ENCODE assay signal across 20 cellular contexts in the genomic region with DNA sequence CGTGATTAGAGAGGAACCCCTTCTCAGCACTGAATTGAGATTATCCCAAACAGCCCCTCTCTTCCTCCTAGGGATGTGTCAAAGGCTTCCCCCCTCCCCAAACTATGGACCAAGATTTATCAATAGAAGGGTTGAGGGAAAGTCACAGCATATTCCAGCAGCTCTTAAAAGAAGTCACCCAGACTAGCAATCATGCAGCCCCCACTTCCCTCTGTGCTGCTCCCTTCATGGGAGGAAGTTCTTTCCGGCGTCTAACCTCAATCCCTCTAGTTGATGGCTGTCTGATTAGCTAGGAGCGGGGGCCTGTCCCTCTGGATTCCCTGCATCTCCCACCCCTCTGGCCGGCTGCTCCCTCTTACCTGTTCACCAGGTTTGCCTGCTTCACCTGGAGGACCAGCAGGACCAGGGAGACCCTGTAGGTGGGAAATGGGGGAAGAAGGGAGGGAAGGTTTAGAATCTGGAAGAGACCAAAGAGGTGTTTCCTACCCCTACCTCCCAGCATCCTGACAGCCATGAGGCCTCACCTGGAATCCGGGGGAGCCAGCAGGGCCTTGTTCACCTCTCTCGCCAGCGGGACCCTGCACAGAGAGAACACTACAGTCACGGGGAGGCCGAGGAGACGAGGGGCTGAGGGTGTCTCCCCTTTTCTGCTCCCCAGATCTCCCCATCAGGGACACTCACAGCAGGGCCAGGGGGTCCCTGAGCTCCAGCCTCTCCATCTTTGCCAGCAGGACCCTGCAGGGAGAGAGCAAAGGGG. TPM values are rescaled to one million over a fixed set of nuclear protein-coding genes. Genes with fewer than 3 reads are reported as not detected.
DNase-seq lines count a peak whose midpoint lies in the region; TF ChIP-seq lines count a peak whose summit lies in the region.
"Had no signal": no experiment of that assay in that cellular context is flagged by ENCODE, and none has a peak within 500 bp of the region (broad histone marks: within the 10 kb centered on the region; RNA-seq: fewer than 3 reads in every experiment).

No MANE protein-coding gene starts in this region.

- H3K27ac ChIP-seq in breast epithelium (peak overlapping the region; percentile 10 to 63), vagina (peak overlapping the region; percentile 97), A673 (ENCODE audit: low read depth, low read length, poor library complexity, severe bottlenecking) (no peak overlapping the region)
- H3K27ac ChIP-seq: right lobe of liver had no signal

- H3K9me3 Mint-ChIP-seq in MCF 10A (ENCODE audit: unreplicated experiment) (no peaks in the 10 kb centered on the region), nephron (no peaks in the 10 kb centered on the region)
- H3K9me3 Mint-ChIP-seq: activated naive CD8-positive, alpha-beta T cell treated with anti-CD3 and anti-CD28 coated beads, Interleukin-2, amount 50 U/mL, for 24 hours; activated T-helper 17 cell treated with anti-CD3 and anti-CD28 coated beads, Interleukin-2, amount 50 U/mL, for 72 hours; CD8-positive, alpha-beta memory T cell; central memory CD8-positive, alpha-beta T cell; T-helper 1 cell treated with Interleukin-12 subunit alpha and Interleukin-12 subunit beta and Interleukin-4 antibody, amounts not matched to agents 30 μg/mL and 1 μg/mL, for 36 hours had no signal

- in situ Hi-C loops in astrocyte of the spinal cord (cut with HindIII; ENCODE audit: low sequenced_read_pairs), result no loop called here

- H3K27me3 ChIP-seq in breast epithelium, result no peaks in the 10 kb centered on the region
- H3K27me3 ChIP-seq in vagina, result no peaks in the 10 kb centered on the region
- H3K27me3 ChIP-seq in A673 (replicated peaks; ENCODE audit: insufficient read depth, low read depth, low read length, poor library complexity), result no peaks in the 10 kb centered on the region
- H3K27me3 ChIP-seq: right lobe of liver had no signal

- CTCF ChIA-PET in MCF 10A (lab: Yijun Ruan, JAX) (interaction anchor here (1.9 kb wide), 1 partner anchor 23 kb away, joined by 8 read pairs; no protein-coding TSS in a partner anchor), A673 (lab: Charles Lee) (no interaction called here)

- peaks cover 8% of the 10 kb centered on the region for H3K36me3 Mint-ChIP-seq in MCF 10A (ENCODE audit: insufficient read depth, unreplicated experiment)
- H3K36me3 Mint-ChIP-seq in nephron (ENCODE audit: low read depth), result peaks cover 50% of the 10 kb centered on the region
- H3K36me3 Mint-ChIP-seq: CD8-positive, alpha-beta memory T cell had no signal

- H3K4me1 Mint-ChIP-seq in MCF 10A (ENCODE audit: insufficient read depth, unreplicated experiment), result no peaks in the 10 kb centered on the region
- H3K4me1 Mint-ChIP-seq in nephron, result peaks cover 62% of the 10 kb centered on the region
- H3K4me1 Mint-ChIP-seq: activated T-helper 17 cell treated with anti-CD3 and anti-CD28 coated beads, Interleukin-2, amount 50 U/mL, for 72 hours; CD8-positive, alpha-beta memory T cell; central memory CD8-positive, alpha-beta T cell had no signal

- H3K4me1 ChIP-seq in breast epithelium (no peaks in the 10 kb centered on the region), vagina (peaks cover 92% of the 10 kb centered on the region), A673 (ENCODE audit: insufficient read depth, low read length, poor library complexity, severe bottlenecking) (no peaks in the 10 kb centered on the region)
- H3K4me1 ChIP-seq: right lobe of liver had no signal

- no peak overlapping the region for H3K4me3 ChIP-seq in breast epithelium
- no peak overlapping the region for H3K4me3 ChIP-seq in astrocyte of the spinal cord (ENCODE audit: low read depth, low read length)
- no peak overlapping the region for H3K4me3 ChIP-seq in vagina
- H3K4me3 ChIP-seq in A673 (ENCODE audit: low read depth, low read length, poor library complexity, severe bottlenecking), result no peak overlapping the region
- H3K4me3 ChIP-seq: right lobe of liver had no signal

- no peak overlapping the region for H3K27ac Mint-ChIP-seq in MCF 10A (ENCODE audit: low read depth, unreplicated experiment)
- H3K27ac Mint-ChIP-seq in nephron, result peak overlapping the region; percentile 44 to 97 (median 86)
- H3K27ac Mint-ChIP-seq: activated naive CD8-positive, alpha-beta T cell treated with anti-CD3 and anti-CD28 coated beads, Interleukin-2, amount 50 U/mL, for 24 hours; activated T-helper 17 cell treated with anti-CD3 and anti-CD28 coated beads, Interleukin-2, amount 50 U/mL, for 72 hours; T-helper 1 cell treated with Interleukin-12 subunit alpha and Interleukin-12 subunit beta and Interleukin-4 antibody, amounts not matched to agents 30 μg/mL and 1 μg/mL, for 36 hours had no signal

- H3K9me3 ChIP-seq in breast epithelium (no peaks in the 10 kb centered on the region), vagina (no peaks in the 10 kb centered on the region), A673 (ENCODE audit: low read depth, low read length, poor library complexity, severe bottlenecking) (no peaks in the 10 kb centered on the region)
- H3K9me3 ChIP-seq: right lobe of liver had no signal

- H3K27me3 Mint-ChIP-seq in MCF 10A (ENCODE audit: insufficient read depth, unreplicated experiment) (no peaks in the 10 kb centered on the region), nephron (ENCODE audit: low read depth) (peaks cover 10% of the 10 kb centered on the region)
- H3K27me3 Mint-ChIP-seq: activated naive CD8-positive, alpha-beta T cell treated with anti-CD3 and anti-CD28 coated beads, Interleukin-2, amount 50 U/mL, for 24 hours; activated T-helper 17 cell treated with anti-CD3 and anti-CD28 coated beads, Interleukin-2, amount 50 U/mL, for 72 hours had no signal

- H3K36me3 ChIP-seq in breast epithelium, result no peaks in the 10 kb centered on the region
- H3K36me3 ChIP-seq in vagina, result peaks cover 4 to 86% of the 10 kb centered on the region in 2 donors
- no peaks in the 10 kb centered on the region for H3K36me3 ChIP-seq in A673 (ENCODE audit: insufficient read depth, low read length, poor library complexity, severe bottlenecking)
- H3K36me3 ChIP-seq: right lobe of liver had no signal

- H3K4me3 Mint-ChIP-seq in MCF 10A (ENCODE audit: unreplicated experiment) (no peak overlapping the region), nephron (peak overlapping the region in 1 of 3 experiments; percentile 62)
- H3K4me3 Mint-ChIP-seq: activated naive CD8-positive, alpha-beta T cell treated with anti-CD3 and anti-CD28 coated beads, Interleukin-2, amount 50 U/mL, for 24 hours; activated T-helper 17 cell treated with anti-CD3 and anti-CD28 coated beads, Interleukin-2, amount 50 U/mL, for 72 hours; CD8-positive, alpha-beta memory T cell; central memory CD8-positive, alpha-beta T cell; T-helper 1 cell treated with Interleukin-12 subunit alpha and Interleukin-12 subunit beta and Interleukin-4 antibody, amounts not matched to agents 30 μg/mL and 1 μg/mL, for 36 hours had no signal

- TF ChIP-seq POLR2A in breast epithelium (IDR thresholded peaks at IDR 0.05), result no peak
- TF ChIP-seq POLR2A in vagina (IDR thresholded peaks at IDR 0.05), result no peak

- POLR2A ChIA-PET in MCF 10A (lab: Yijun Ruan, JAX), result interaction anchor here (0.9 kb wide), 1 partner anchor 14 kb away, joined by 4 read pairs; no protein-coding TSS in a partner anchor
- POLR2A ChIA-PET in A673 (lab: Charles Lee; ENCODE audit: low non-redundant PET), result no interaction called here

- BruUV-seq in MCF 10A (replicated peaks; lab: Mats Ljungman, UMichigan) (no TSS peak), A673 (replicated peaks; lab: Mats Ljungman, UMichigan) (no TSS peak)

- TF ChIP-seq CTCF in breast epithelium (IDR thresholded peaks at IDR 0.05) (no peak), MCF 10A (IDR thresholded peaks at IDR 0.05; ENCODE audit: unreplicated experiment) (no peak), astrocyte of the spinal cord (IDR thresholded peaks at IDR 0.05; ENCODE audit: low read depth, low read length) (no peak), nephron (IDR thresholded peaks at IDR 0.05; ENCODE audit: unreplicated experiment in 3 of 3) (no peak), vagina (IDR thresholded peaks at IDR 0.05) (no peak), A673 (conservative IDR thresholded peaks at IDR 0.05; ENCODE audit: low read depth, low read length) (no peak)

- intact Hi-C loops in breast epithelium (cut with DNase I; ENCODE audit: low total_unique reads) (no loop called here), MCF 10A (cut with micrococcal nuclease) (no loop called here), vagina (cut with DNase I) (no loop called here), A673 (cut with micrococcal nuclease; ENCODE audit: unreplicated experiment) (no loop called here)

- DNase-seq in breast epithelium (ENCODE audit: low spot score in 2 of 2), result no peak
- no peak for DNase-seq in MCF 10A (ENCODE audit: unreplicated experiment)
- DNase-seq in astrocyte of the spinal cord (ENCODE audit: low read depth, low spot score), result peak; percentile 22
- no peak for DNase-seq in vagina (ENCODE audit: extremely low spot score in 2 of 2)
- no peak for DNase-seq in DMS153 treated with DMSO at 0.1 percent for 48 hours (lab: John Stamatoyannopoulos, UW; ENCODE audit: unreplicated experiment)
- no peak for DNase-seq in A673 (ENCODE audit: low spot score)
- DNase-seq in stimulated activated naive CD4-positive, alpha-beta T cell treated with Interleukin-2 at 50 U/mL for 16 hours (lab: John Stamatoyannopoulos, UW), result no peak
- DNase-seq: activated naive CD8-positive, alpha-beta T cell treated with anti-CD3 and anti-CD28 coated beads, Interleukin-2, amount 50 U/mL, for 24 hours; CD8-positive, alpha-beta memory T cell; left cardiac atrium; NCI-H2029; NCI-H446 treated with DMSO at 0.1 percent for 48 hours; nucleus accumbens; right lobe of liver; stimulated activated CD4-positive, alpha-beta T cell treated with anti-CD3 and anti-CD28 coated beads, Interleukin-4, amount 100 ng/mL, for 1 hour had no signal

RNA-seq across cellular contexts. Expression of gene COL1A1, which starts 9.1 kb away (rescaled TPM):
- total RNA-seq in breast epithelium (10 to 100 TPM; 23.4 to 67.2 (median 44.5) TPM), MCF 10A (2022) (3.4 and 4.5 TPM in 2 replicates), vagina (171 TPM), A673 (2021) (24.6 and 44.7 TPM in 2 replicates)

RNA-seq across cellular contexts. Expression of gene SGCA, which starts 26.5 kb away (rescaled TPM):
- total RNA-seq in breast epithelium, result 1 to 10 TPM in 1 of 3 donors, under 1 TPM in 2; 0.33 to 2.6 (median 0.73) TPM
- not detected in 2 replicates for total RNA-seq in MCF 10A (2022)
- total RNA-seq in vagina, result 2.2 TPM
- not detected in 2 replicates for total RNA-seq in A673 (2021)
- total RNA-seq: activated CD8-positive, alpha-beta memory T cell treated with anti-CD3 and anti-CD28 coated beads for 36 hours; activated T-helper 17 cell treated with anti-CD3 and anti-CD28 coated beads, Interleukin-2, amount 50 U/mL, for 72 hours had no signal

RNA-seq across cellular contexts. Expression of gene PPP1R9B, which starts 41.8 kb away (rescaled TPM):
- 10 to 100 TPM; 21.8 to 24.9 (median 22.7) TPM for total RNA-seq in breast epithelium
- total RNA-seq in MCF 10A (2022), result 33.4 and 34.8 TPM in 2 replicates
- total RNA-seq in vagina, result 37.6 TPM
- 61.3 and 68.4 TPM in 2 replicates for total RNA-seq in A673 (2021)
